In the genomic region with DNA sequence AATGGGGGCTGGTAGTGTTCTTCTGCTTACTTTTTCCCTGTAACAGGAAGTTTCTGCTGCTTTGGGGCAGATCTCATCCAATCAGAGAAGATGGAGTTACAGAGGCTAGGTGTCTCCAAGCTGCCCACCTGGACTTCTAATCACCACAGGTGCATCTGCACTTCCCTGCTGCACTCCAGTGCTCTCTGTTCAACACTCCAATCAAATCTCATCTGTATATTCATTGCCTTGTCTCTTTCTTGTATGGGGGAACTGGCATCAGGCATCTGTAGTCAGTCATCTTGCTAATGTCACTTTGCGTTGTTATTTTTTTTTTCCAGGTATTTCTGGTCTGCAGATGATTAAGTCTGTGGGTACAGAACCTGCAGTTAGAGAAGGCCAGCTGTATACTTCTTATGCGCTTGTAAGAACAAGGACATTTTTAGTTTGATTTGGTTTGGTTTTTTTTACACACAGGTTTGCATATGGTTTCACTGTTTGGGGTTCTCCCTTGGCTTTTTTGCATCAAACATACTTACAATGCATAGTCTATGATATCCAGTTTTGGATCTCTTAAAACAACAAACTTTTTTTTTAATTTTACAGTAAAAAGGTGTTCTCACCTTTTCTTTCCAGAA, we compare ENCODE assay signal across 19 cellular contexts.
DNase-seq lines count a peak whose midpoint lies in the region; ATAC-seq and TF ChIP-seq lines count a peak whose summit lies in the region.
"Had no signal": no experiment of that assay in that cellular context is flagged by ENCODE, and none has a peak within 500 bp of the region (broad histone marks: within the 10 kb centered on the region; RNA-seq: fewer than 3 reads in every experiment).

No MANE protein-coding gene starts in this region.

- intact Hi-C loops in prostate gland (cut with DNase I) = no loop called here

- H3K36me3 ChIP-seq in prostate gland = no peaks in the 10 kb centered on the region

- H3K4me3 Mint-ChIP-seq in WTC11 = no peak overlapping the region
- H3K4me3 Mint-ChIP-seq: activated CD4-positive, alpha-beta T cell treated with anti-CD3 and anti-CD28 coated beads for 36 hours; activated T-helper 1 cell treated with anti-CD3 and anti-CD28 coated beads, Interleukin-12 subunit alpha, Interleukin-12 subunit beta, Interleukin-2, Interleukin-4 antibody, amounts not matched to agents 30 ng/mL and 10 ng/mL and 1 ng/mL, durations not matched to agents 14 hours and 24 hours and 36 hours; stimulated activated naive CD8-positive, alpha-beta T cell treated with anti-CD3 and anti-CD28 coated beads, Interleukin-15, amount 100 ng/mL, for 72 hours; T-cell had no signal

- H3K36me3 Mint-ChIP-seq in WTC11 = 0 out of 2 replicates have a peak, but pooled peaks cover 3% of the 10 kb centered on the region

- no peaks in the 10 kb centered on the region for H3K4me1 ChIP-seq in prostate gland (replicated peaks)
- H3K4me1 ChIP-seq: gastroesophageal sphincter had no signal

- peaks cover 2% of the 10 kb centered on the region; the same call in 1 of the 2 replicates for H3K4me1 Mint-ChIP-seq in WTC11
- H3K4me1 Mint-ChIP-seq: activated CD4-positive, alpha-beta T cell treated with anti-CD3 and anti-CD28 coated beads for 36 hours; stimulated activated naive CD8-positive, alpha-beta T cell treated with anti-CD3 and anti-CD28 coated beads, Interleukin-15, amount 100 ng/mL, for 72 hours; T-cell had no signal

- TF ChIP-seq CTCF in prostate gland (IDR thresholded peaks at IDR 0.05) (no peak), WTC11 (IDR thresholded peaks at IDR 0.05) (no peak)

- H3K27ac ChIP-seq in prostate gland = no peak overlapping the region
- H3K27ac ChIP-seq: dorsolateral prefrontal cortex, gastroesophageal sphincter, KMS-11 had no signal

- no peaks in the 10 kb centered on the region for H3K27me3 ChIP-seq in prostate gland (replicated peaks; ENCODE audit: insufficient read depth)
- H3K27me3 ChIP-seq: dorsolateral prefrontal cortex, gastroesophageal sphincter had no signal

- TF ChIP-seq POLR2A in prostate gland (IDR thresholded peaks at IDR 0.05) = no peak

- peak; percentile 54 for ATAC-seq in GM18519 (IDR thresholded peaks at IDR 0.05; ENCODE audit: low FRiP score, unreplicated experiment)
- peak; percentile 78 for ATAC-seq in GM21423 (IDR thresholded peaks at IDR 0.05; ENCODE audit: unreplicated experiment)
- peak; percentile 68 for ATAC-seq in HG02884 (IDR thresholded peaks at IDR 0.05; ENCODE audit: unreplicated experiment)
- ATAC-seq in HG03558 (IDR thresholded peaks at IDR 0.05; ENCODE audit: extremely low read depth, unreplicated experiment) = peak; percentile 77
- no peak for ATAC-seq in WTC11
- ATAC-seq: activated CD4-positive, alpha-beta T cell treated with anti-CD3 and anti-CD28 coated beads for 36 hours; right cardiac atrium; stimulated activated naive CD8-positive, alpha-beta T cell treated with anti-CD3 and anti-CD28 coated beads, Interleukin-15, amount 100 ng/mL, for 72 hours; T-cell had no signal

- no peak overlapping the region for H3K4me3 ChIP-seq in prostate gland
- H3K4me3 ChIP-seq: dorsolateral prefrontal cortex, gastroesophageal sphincter had no signal

- no peak overlapping the region for H3K27ac Mint-ChIP-seq in WTC11
- H3K27ac Mint-ChIP-seq: activated CD4-positive, alpha-beta T cell treated with anti-CD3 and anti-CD28 coated beads for 36 hours; activated T-helper 1 cell treated with anti-CD3 and anti-CD28 coated beads, Interleukin-12 subunit alpha, Interleukin-12 subunit beta, Interleukin-2, Interleukin-4 antibody, amounts not matched to agents 30 ng/mL and 10 ng/mL and 1 ng/mL, durations not matched to agents 14 hours and 24 hours and 36 hours; stimulated activated naive CD8-positive, alpha-beta T cell treated with anti-CD3 and anti-CD28 coated beads, Interleukin-15, amount 100 ng/mL, for 72 hours; T-cell had no signal

- CTCF ChIA-PET in WTC11 (lab: Charles Lee) = no interaction called here

- H3K9me3 Mint-ChIP-seq in WTC11 = peaks cover 4% of the 10 kb centered on the region; the same call in 1 of the 2 replicates

- POLR2A ChIA-PET in WTC11 (lab: Charles Lee) = no interaction called here

- no peaks in the 10 kb centered on the region for H3K9me3 ChIP-seq in prostate gland

- H3K27me3 Mint-ChIP-seq in WTC11 (ENCODE audit: low read depth) = no peaks in the 10 kb centered on the region
- H3K27me3 Mint-ChIP-seq: activated CD4-positive, alpha-beta T cell treated with anti-CD3 and anti-CD28 coated beads for 36 hours; stimulated activated naive CD8-positive, alpha-beta T cell treated with anti-CD3 and anti-CD28 coated beads, Interleukin-15, amount 100 ng/mL, for 72 hours; T-cell had no signal

- no peak for DNase-seq in HuH-7 (ENCODE audit: low spot score)
- DNase-seq in T-helper 1 cell = no peak
- no peak for DNase-seq in prostate gland (ENCODE audit: low spot score)
- no peak for DNase-seq in WTC11 (ENCODE audit: low spot score)
- DNase-seq: activated CD4-positive, alpha-beta T cell treated with anti-CD3 and anti-CD28 coated beads for 36 hours; anterior cingulate cortex; DMS153; dorsolateral prefrontal cortex; left cardiac atrium; right cardiac atrium; stimulated activated naive CD8-positive, alpha-beta T cell treated with anti-CD3 and anti-CD28 coated beads, Interleukin-15, amount 100 ng/mL, for 72 hours; T-cell had no signal

- 100% methylated on average over 2 of the region's 2 CpGs for WGBS in prostate gland

TF ChIP-seq in WTC11, 78 proteins besides CTCF, POLR2A, EP300 and RAD21 (continues in another document):
- TF ChIP-seq CREM (CRISPR knock-in tag; IDR thresholded peaks at IDR 0.05) (no peak), SOX15 (CRISPR knock-in tag; IDR thresholded peaks at IDR 0.05) (no peak), TEAD4 (CRISPR knock-in tag; IDR thresholded peaks at IDR 0.05) (no peak), JAZF1 (CRISPR knock-in tag; IDR thresholded peaks at IDR 0.05) (no peak), CREB1 (CRISPR knock-in tag; IDR thresholded peaks at IDR 0.05) (no peak), ZNF416 (CRISPR knock-in tag; IDR thresholded peaks at IDR 0.05) (no peak), ARID4B (CRISPR knock-in tag; IDR thresholded peaks at IDR 0.05; ENCODE audit: borderline replicate concordance) (no peak), NR3C1 (CRISPR knock-in tag; conservative IDR thresholded peaks at IDR 0.05; ENCODE audit: low read depth) (no peak), RORB (CRISPR knock-in tag; IDR thresholded peaks at IDR 0.05) (no peak), KAT7 (CRISPR knock-in tag; IDR thresholded peaks at IDR 0.05; ENCODE audit: borderline replicate concordance) (no peak)
- TF ChIP-seq, protein P1, sequence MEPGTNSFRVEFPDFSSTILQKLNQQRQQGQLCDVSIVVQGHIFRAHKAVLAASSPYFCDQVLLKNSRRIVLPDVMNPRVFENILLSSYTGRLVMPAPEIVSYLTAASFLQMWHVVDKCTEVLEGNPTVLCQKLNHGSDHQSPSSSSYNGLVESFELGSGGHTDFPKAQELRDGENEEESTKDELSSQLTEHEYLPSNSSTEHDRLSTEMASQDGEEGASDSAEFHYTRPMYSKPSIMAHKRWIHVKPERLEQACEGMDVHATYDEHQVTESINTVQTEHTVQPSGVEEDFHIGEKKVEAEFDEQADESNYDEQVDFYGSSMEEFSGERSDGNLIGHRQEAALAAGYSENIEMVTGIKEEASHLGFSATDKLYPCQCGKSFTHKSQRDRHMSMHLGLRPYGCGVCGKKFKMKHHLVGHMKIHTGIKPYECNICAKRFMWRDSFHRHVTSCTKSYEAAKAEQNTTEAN (CRISPR knock-in tag; IDR thresholded peaks at IDR 0.05) = no peak
- TF ChIP-seq, protein P2, sequence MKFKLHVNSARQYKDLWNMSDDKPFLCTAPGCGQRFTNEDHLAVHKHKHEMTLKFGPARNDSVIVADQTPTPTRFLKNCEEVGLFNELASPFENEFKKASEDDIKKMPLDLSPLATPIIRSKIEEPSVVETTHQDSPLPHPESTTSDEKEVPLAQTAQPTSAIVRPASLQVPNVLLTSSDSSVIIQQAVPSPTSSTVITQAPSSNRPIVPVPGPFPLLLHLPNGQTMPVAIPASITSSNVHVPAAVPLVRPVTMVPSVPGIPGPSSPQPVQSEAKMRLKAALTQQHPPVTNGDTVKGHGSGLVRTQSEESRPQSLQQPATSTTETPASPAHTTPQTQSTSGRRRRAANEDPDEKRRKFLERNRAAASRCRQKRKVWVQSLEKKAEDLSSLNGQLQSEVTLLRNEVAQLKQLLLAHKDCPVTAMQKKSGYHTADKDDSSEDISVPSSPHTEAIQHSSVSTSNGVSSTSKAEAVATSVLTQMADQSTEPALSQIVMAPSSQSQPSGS (CRISPR knock-in tag; IDR thresholded peaks at IDR 0.05; ENCODE audit: borderline replicate concordance, low read depth) = no peak
